ENCODE assay signal across 27 cellular contexts in genomic region chr6:152034631-152035030, GRCh38.
"Had no signal": no experiment of that assay in that cellular context is flagged by ENCODE, and none has a peak within 500 bp of the region (broad histone marks: within the 10 kb centered on the region; RNA-seq: fewer than 3 reads in every experiment).

No MANE protein-coding gene starts in this region.

- H3K27me3 ChIP-seq: left lung, pancreas, sigmoid colon, tibial nerve, uterus had no signal

- H3K4me1 ChIP-seq: left lung, lower lobe of right lung, pancreas, prostate gland, sigmoid colon, tibial nerve, uterus had no signal

- FAIRE-seq: islet of Langerhans, pancreas had no signal

- H3K27ac ChIP-seq: left lung, lower lobe of right lung, pancreas, prostate gland, sigmoid colon, tibial nerve had no signal

- DNase-seq: immature natural killer cell; kidney; left colon; left lung; lower lobe of right lung; mammary epithelial cell; mesenchymal stem cell; naive thymus-derived CD8-positive, alpha-beta T cell; nucleus accumbens; pancreas; posterior cingulate gyrus; retina; right cardiac atrium; sigmoid colon; stimulated activated CD4-positive, alpha-beta T cell treated with anti-CD3 and anti-CD28 coated beads, Interleukin-1b, Interleukin-23, amount 100 ng/mL, for 48 hours; stimulated activated CD4-positive, alpha-beta T cell treated with anti-CD3 and anti-CD28 coated beads, Interleukin-2, amount 100 ng/mL, for 48 hours; stimulated activated CD4-positive, alpha-beta T cell treated with anti-CD3 and anti-CD28 coated beads, Interleukin-4, amount 100 ng/mL, for 4 hours; stimulated activated CD8-positive, alpha-beta memory T cell treated with anti-CD3 and anti-CD28 coated beads, Interleukin-4, amount 100 ng/mL, for 48 hours; stimulated activated naive CD4-positive, alpha-beta T cell treated with Interleukin-2 at 50 U/mL for 16 hours; stimulated activated naive CD8-positive, alpha-beta T cell treated with anti-CD3 and anti-CD28 coated beads, Interleukin-15, amount 100 ng/mL, for 72 hours; substantia nigra; uterus had no signal

- H3K4me3 ChIP-seq: left lung, lower lobe of right lung, pancreas, prostate gland, sigmoid colon, smooth muscle cell, tibial nerve, uterus had no signal

- H3K9me3 ChIP-seq: left lung, lower lobe of right lung, pancreas, prostate gland, uterus had no signal

- H3K4me2 ChIP-seq: smooth muscle cell had no signal

- H3K36me3 ChIP-seq: left lung, lower lobe of right lung, pancreas, prostate gland, sigmoid colon, tibial nerve, uterus had no signal

- ATAC-seq: left colon; left lung; lower lobe of right lung; naive thymus-derived CD8-positive, alpha-beta T cell; pancreas; right cardiac atrium; stimulated activated memory B cell treated with anti-CD40 and anti-IgM and Interleukin-4, amounts not matched to agents 10 μg/mL and 1 μg/mL and 100 μg/mL, for 72 hours; stimulated activated naive CD8-positive, alpha-beta T cell treated with anti-CD3 and anti-CD28 coated beads, Interleukin-15, amount 100 ng/mL, for 72 hours had no signal
